ENCODE assay signal across 13 cellular contexts in genomic region chr16:27720731-27721547, GRCh38.
DNase-seq lines count a peak whose midpoint lies in the region; ATAC-seq and TF ChIP-seq lines count a peak whose summit lies in the region.
"Had no signal": no experiment of that assay in that cellular context is flagged by ENCODE, and none has a peak within 500 bp of the region (broad histone marks: within the 10 kb centered on the region; RNA-seq: fewer than 3 reads in every experiment).

No MANE protein-coding gene starts in this region.

- no peak for TF ChIP-seq CTCF in brain (conservative IDR thresholded peaks at IDR 0.05)
- TF ChIP-seq CTCF in hepatocyte (IDR thresholded peaks at IDR 0.05; ENCODE audit: poor library complexity) = no peak
- TF ChIP-seq CTCF in GM10266 (IDR thresholded peaks at IDR 0.05; ENCODE audit: control insufficient read depth, insufficient read depth, low read depth, missing control alignments) = no peak
- TF ChIP-seq CTCF in Calu3 (IDR thresholded peaks at IDR 0.05; ENCODE audit: unreplicated experiment) = no peak

- no peak for DNase-seq in CD8-positive, alpha-beta memory T cell
- DNase-seq in hepatocyte (ENCODE audit: low spot score) (no peak), sciatic nerve (ENCODE audit: low spot score) (peak; percentile 70), GM10266 (ENCODE audit: extremely low spot score) (no peak), SHP77 (lab: John Stamatoyannopoulos, UW) (no peak), Calu3 (no peak)
- DNase-seq: activated CD4-positive, alpha-beta T cell treated with anti-CD3 and anti-CD28 coated beads, Interleukin-2, amount 50 U/mL, for 1 hour; activated naive CD4-positive, alpha-beta T cell treated with anti-CD3 and anti-CD28 coated beads, Interleukin-2, amount 50 U/mL, for 16 hours; NCI-H226 had no signal

- no peaks in the 10 kb centered on the region for H3K36me3 ChIP-seq in CD8-positive, alpha-beta memory T cell (ENCODE audit: insufficient read depth, low read length)
- no peaks in the 10 kb centered on the region for H3K36me3 ChIP-seq in hepatocyte (replicated peaks; ENCODE audit: insufficient read depth, low read depth)
- H3K36me3 ChIP-seq: HAP-1 had no signal

- WGBS in hepatocyte (ENCODE audit: low lambda C conversion rate, missing lambda C conversion rate) = 75% methylated on average over 20 of the region's 20 CpGs

- H3K4me2 ChIP-seq in hepatocyte = peak overlapping the region; percentile 61
- H3K4me2 ChIP-seq: KMS-11 had no signal

- POLR2A ChIA-PET in CD8-positive, alpha-beta memory T cell (lab: Charles Lee) = no interaction called here

- H3K36me3 Mint-ChIP-seq in CD8-positive, alpha-beta memory T cell = peaks cover 19 to 51% (median 22%) of the 10 kb centered on the region in 3 donors
- H3K36me3 Mint-ChIP-seq in brain (peaks cover 53% of the 10 kb centered on the region), Calu3 (ENCODE audit: insufficient read depth, unreplicated experiment) (peaks cover 5% of the 10 kb centered on the region)

- H3K4me3 Mint-ChIP-seq in CD8-positive, alpha-beta memory T cell = no peak overlapping the region
- H3K4me3 Mint-ChIP-seq in brain (peak overlapping the region; percentile 38 to 58 (median 50)), Calu3 (ENCODE audit: low read depth, unreplicated experiment) (no peak overlapping the region)

- H3K27me3 Mint-ChIP-seq in CD8-positive, alpha-beta memory T cell = no peaks in the 10 kb centered on the region
- peaks cover 5% of the 10 kb centered on the region for H3K27me3 Mint-ChIP-seq in brain
- H3K27me3 Mint-ChIP-seq in Calu3 (ENCODE audit: unreplicated experiment) = no peaks in the 10 kb centered on the region

- no peaks in the 10 kb centered on the region for H3K79me2 ChIP-seq in hepatocyte

- no TSS peak for BruUV-seq in Calu3 (replicated peaks; lab: Mats Ljungman, UMichigan)

- peak; percentile 7 for ATAC-seq in sciatic nerve
- no peak for ATAC-seq in GM21423 (IDR thresholded peaks at IDR 0.05; ENCODE audit: unreplicated experiment)

- intact Hi-C loops in sciatic nerve (cut with DNase I) (no loop called here), Calu3 (cut with micrococcal nuclease; ENCODE audit: unreplicated experiment) (no loop called here)

- no peak overlapping the region for H3K4me3 ChIP-seq in CD8-positive, alpha-beta memory T cell (ENCODE audit: low read length)
- H3K4me3 ChIP-seq in hepatocyte = no peak overlapping the region
- H3K4me3 ChIP-seq: HAP-1 had no signal

- no peak overlapping the region for H2AFZ ChIP-seq in hepatocyte

- peak overlapping the region in 6 of 8 donors; percentile 30 to 81 (median 58) for H3K27ac Mint-ChIP-seq in CD8-positive, alpha-beta memory T cell
- H3K27ac Mint-ChIP-seq in brain = peak overlapping the region; percentile 79 to 95 (median 82)
- no peak overlapping the region for H3K27ac Mint-ChIP-seq in Calu3 (ENCODE audit: unreplicated experiment)

- H3K27me3 ChIP-seq in CD8-positive, alpha-beta memory T cell (ENCODE audit: insufficient read depth, low read length, poor library complexity, severe bottlenecking) = no peaks in the 10 kb centered on the region
- no peaks in the 10 kb centered on the region for H3K27me3 ChIP-seq in hepatocyte

- no peaks in the 10 kb centered on the region for H3K9me2 ChIP-seq in hepatocyte (replicated peaks; ENCODE audit: insufficient read depth)

- H3K4me1 Mint-ChIP-seq in CD8-positive, alpha-beta memory T cell = peaks cover 0 to 22% (median 12%) of the 10 kb centered on the region in 3 donors
- peaks cover 88% of the 10 kb centered on the region for H3K4me1 Mint-ChIP-seq in brain
- peaks cover 14% of the 10 kb centered on the region for H3K4me1 Mint-ChIP-seq in Calu3 (ENCODE audit: low read depth, unreplicated experiment)

- no peaks in the 10 kb centered on the region for H4K20me1 ChIP-seq in hepatocyte (ENCODE audit: insufficient read depth, poor library complexity, severe bottlenecking)

- no peak overlapping the region for H3K27ac ChIP-seq in CD8-positive, alpha-beta memory T cell (ENCODE audit: low read depth, low read length)
- H3K27ac ChIP-seq in hepatocyte = peak overlapping the region; percentile 75
- H3K27ac ChIP-seq: KMS-11 had no signal

- H3K9me3 ChIP-seq in CD8-positive, alpha-beta memory T cell (ENCODE audit: low read length) = no peaks in the 10 kb centered on the region
- no peaks in the 10 kb centered on the region for H3K9me3 ChIP-seq in hepatocyte (ENCODE audit: low read depth)
- H3K9me3 ChIP-seq: HAP-1 had no signal

- H3K4me1 ChIP-seq in CD8-positive, alpha-beta memory T cell (ENCODE audit: insufficient read depth, low read length) = no peaks in the 10 kb centered on the region
- H3K4me1 ChIP-seq in hepatocyte (ENCODE audit: insufficient read depth) = peaks cover 45% of the 10 kb centered on the region

- H3K9me3 Mint-ChIP-seq in CD8-positive, alpha-beta memory T cell = no peaks in the 10 kb centered on the region
- H3K9me3 Mint-ChIP-seq in brain = peaks cover 0 to 2% (median 0%) of the 10 kb centered on the region in 5 experiments
- H3K9me3 Mint-ChIP-seq in Calu3 (ENCODE audit: low read depth, unreplicated experiment) = no peaks in the 10 kb centered on the region

- CTCF ChIA-PET in CD8-positive, alpha-beta memory T cell (lab: Charles Lee) = interaction anchor here (0.7 kb wide), 1 partner anchor 206 kb away, joined by 3 read pairs; no protein-coding TSS in a partner anchor
- CTCF ChIA-PET in Calu3 (lab: Charles Lee) = interaction anchor here (0.6 kb wide), 2 partner anchors 32 to 238 kb away, joined by 3 to 4 read pairs; no protein-coding TSS in a partner anchor

Comparison
In these comparisons a context has a peak if more than half of its experiments do, and no peak if none do; other contexts are left out.
1. H3K4me3 Mint-ChIP-seq: peak in brain (5 of 5); none in CD8-positive, alpha-beta memory T cell (0 of 7) and Calu3 (single experiment).